8 cellular contexts compared by ENCODE assay signal in genomic region chr4:109816082-109816442, GRCh38. TPM values are rescaled to one million over a fixed set of nuclear protein-coding genes. Genes with fewer than 3 reads are reported as not detected.
DNase-seq lines count a peak whose midpoint lies in the region; ATAC-seq and TF ChIP-seq lines count a peak whose summit lies in the region.

No MANE protein-coding gene starts in this region.

- peak overlapping the region; percentile 100 for H3K4me3 Mint-ChIP-seq in activated T-cell treated with anti-CD3 and anti-CD28 coated beads, Interleukin-2, amount 50 U/mL, for 24 hours

- H3K36me3 Mint-ChIP-seq in activated T-cell treated with anti-CD3 and anti-CD28 coated beads, Interleukin-2, amount 50 U/mL, for 24 hours (ENCODE audit: low read depth), result peaks cover 57% of the 10 kb centered on the region

- peak; percentile 9 for ATAC-seq in foreskin keratinocyte

- H3K27me3 Mint-ChIP-seq in activated T-cell treated with anti-CD3 and anti-CD28 coated beads, Interleukin-2, amount 50 U/mL, for 24 hours, result no peaks in the 10 kb centered on the region

- H3K9me3 Mint-ChIP-seq in activated T-cell treated with anti-CD3 and anti-CD28 coated beads, Interleukin-2, amount 50 U/mL, for 24 hours, result no peaks in the 10 kb centered on the region

- no peak for TF ChIP-seq CTCF in foreskin keratinocyte (conservative IDR thresholded peaks at IDR 0.05)

- peaks cover 55% of the 10 kb centered on the region for H3K4me1 Mint-ChIP-seq in activated T-cell treated with anti-CD3 and anti-CD28 coated beads, Interleukin-2, amount 50 U/mL, for 24 hours (ENCODE audit: low read depth)

- peak overlapping the region; percentile 99 for H3K27ac Mint-ChIP-seq in activated T-cell treated with anti-CD3 and anti-CD28 coated beads, Interleukin-2, amount 50 U/mL, for 24 hours

- H3K4me3 ChIP-seq in skeletal muscle cell (ENCODE audit: low read depth, low read length), result peak overlapping the region; percentile 88

- H3K4me1 ChIP-seq in foreskin keratinocyte, result no peaks in the 10 kb centered on the region

- DNase-seq in activated CD8-positive, alpha-beta memory T cell treated with anti-CD3 and anti-CD28 coated beads for 4 hours (ENCODE audit: low read depth in 2 of 2), result peak; percentile 14 to 29
- no peak for DNase-seq in activated CD8-positive, alpha-beta memory T cell treated with anti-CD3 and anti-CD28 coated beads for 24 hours
- peak; percentile 63 for DNase-seq in activated T-cell treated with anti-CD3 and anti-CD28 coated beads, Interleukin-2, amount 50 U/mL, for 24 hours
- no peak for DNase-seq in foreskin keratinocyte
- DNase-seq in skeletal muscle cell (ENCODE audit: low read depth), result no peak
- DNase-seq in NCI-H128 (lab: John Stamatoyannopoulos, UW; ENCODE audit: unreplicated experiment), result no peak
- DNase-seq in NCI-H2081 treated with DMSO at 0.1 percent for 48 hours (lab: John Stamatoyannopoulos, UW), result no peak
- no peak for DNase-seq in NCI-H1436 (lab: John Stamatoyannopoulos, UW)

- H3K27ac ChIP-seq in foreskin keratinocyte, result peak overlapping the region; percentile 65

- H3K27me3 ChIP-seq in foreskin keratinocyte, result no peaks in the 10 kb centered on the region

RNA-seq across cellular contexts. Expression of gene GAR1, which starts 0.5 kb away (rescaled TPM):
- total RNA-seq in foreskin keratinocyte, result 19.7 and 21.9 TPM in 2 replicates
- 46.6 and 47.9 TPM in 2 replicates for polyA plus RNA-seq in foreskin keratinocyte

RNA-seq across cellular contexts. Expression of gene RRH, which starts 11.7 kb away (rescaled TPM):
- 0.10 TPM in 1 of 2 replicates, not detected in the other for total RNA-seq in foreskin keratinocyte
- 0.03 and 0.04 TPM in 2 replicates for polyA plus RNA-seq in foreskin keratinocyte

RNA-seq across cellular contexts. Expression of gene CFI, which starts 14.3 kb away (rescaled TPM):
- not detected in 2 replicates for total RNA-seq in foreskin keratinocyte
- not detected in 2 replicates for polyA plus RNA-seq in foreskin keratinocyte

RNA-seq across cellular contexts. Expression of gene LRIT3, which starts 31.8 kb away (rescaled TPM):
- 0.04 TPM in 1 of 2 replicates, not detected in the other for total RNA-seq in foreskin keratinocyte
- 0.02 and 0.03 TPM in 2 replicates for polyA plus RNA-seq in foreskin keratinocyte

Comparison
In these comparisons a context has a peak if more than half of its experiments do, and no peak if none do; other contexts are left out.
1. DNase-seq: peak in activated CD8-positive, alpha-beta memory T cell treated with anti-CD3 and anti-CD28 coated beads for 4 hours (2 of 2) and activated T-cell treated with anti-CD3 and anti-CD28 coated beads, Interleukin-2, amount 50 U/mL, for 24 hours (single experiment); none in activated CD8-positive, alpha-beta memory T cell treated with anti-CD3 and anti-CD28 coated beads for 24 hours (single experiment), foreskin keratinocyte (0 of 2), skeletal muscle cell (single experiment), NCI-H128 (single experiment), NCI-H2081 treated with DMSO at 0.1 percent for 48 hours (single experiment) and NCI-H1436 (single experiment).